22 cellular contexts compared by ENCODE assay signal in genomic region chr6:51199733-51200132, GRCh38.
"Had no signal": no experiment of that assay in that cellular context is flagged by ENCODE, and none has a peak within 500 bp of the region (broad histone marks: within the 10 kb centered on the region; RNA-seq: fewer than 3 reads in every experiment).

No MANE protein-coding gene starts in this region.

- H2AFZ ChIP-seq: hepatocyte, parathyroid adenoma had no signal

- H3K4me1 Mint-ChIP-seq: activated CD4-positive, alpha-beta T cell treated with anti-CD3 and anti-CD28 coated beads for 36 hours; natural killer cell had no signal

- H3K9ac ChIP-seq: parathyroid adenoma had no signal

- H3K27ac Mint-ChIP-seq: activated CD4-positive, alpha-beta memory T cell treated with anti-CD3 and anti-CD28 coated beads for 36 hours; activated CD4-positive, alpha-beta T cell treated with anti-CD3 and anti-CD28 coated beads for 36 hours; activated naive CD4-positive, alpha-beta T cell treated with anti-CD3 and anti-CD28 coated beads, Interleukin-2, amount 50 U/mL, for 72 hours; activated T-helper 1 cell treated with anti-CD3 and anti-CD28 coated beads, Interleukin-12 subunit alpha, Interleukin-12 subunit beta, Interleukin-2, Interleukin-4 antibody, amounts not matched to agents 30 ng/mL and 10 ng/mL and 1 ng/mL, durations not matched to agents 14 hours and 24 hours and 36 hours; natural killer cell; T-helper 1 cell treated with Interleukin-12 subunit alpha and Interleukin-12 subunit beta and Interleukin-4 antibody, amounts not matched to agents 30 μg/mL and 1 μg/mL, for 36 hours had no signal

- H3K27me3 Mint-ChIP-seq: activated CD4-positive, alpha-beta memory T cell treated with anti-CD3 and anti-CD28 coated beads for 36 hours; activated CD4-positive, alpha-beta T cell treated with anti-CD3 and anti-CD28 coated beads for 36 hours had no signal

- H3K36me3 Mint-ChIP-seq: activated CD4-positive, alpha-beta memory T cell treated with anti-CD3 and anti-CD28 coated beads for 36 hours; activated naive CD4-positive, alpha-beta T cell treated with anti-CD3 and anti-CD28 coated beads, Interleukin-2, amount 50 U/mL, for 72 hours; natural killer cell had no signal

- H3K36me3 ChIP-seq: adrenal gland, esophagus muscularis mucosa, lower lobe of right lung, neutrophil, sigmoid colon, tibial artery had no signal

- FAIRE-seq: endothelial cell of umbilical vein, islet of Langerhans had no signal

- DNase-seq: activated CD4-positive, alpha-beta memory T cell treated with anti-CD3 and anti-CD28 coated beads for 36 hours; activated CD4-positive, alpha-beta T cell treated with anti-CD3 and anti-CD28 coated beads for 36 hours; activated gamma-delta T cell treated with Interleukin-2 at 50 U/mL for 16 hours; activated T-cell treated with anti-CD3 and anti-CD28 coated beads for 4 hours; adrenal gland; dermis blood vessel endothelial cell; effector memory CD4-positive, alpha-beta T cell; left colon; lower lobe of right lung; natural killer cell; sigmoid colon; stimulated activated naive CD4-positive, alpha-beta T cell; tibial artery had no signal

- H3K4me3 Mint-ChIP-seq: activated CD4-positive, alpha-beta memory T cell treated with anti-CD3 and anti-CD28 coated beads for 36 hours; activated CD4-positive, alpha-beta T cell treated with anti-CD3 and anti-CD28 coated beads for 36 hours; activated T-helper 1 cell treated with anti-CD3 and anti-CD28 coated beads, Interleukin-12 subunit alpha, Interleukin-12 subunit beta, Interleukin-2, Interleukin-4 antibody, amounts not matched to agents 30 ng/mL and 10 ng/mL and 1 ng/mL, durations not matched to agents 14 hours and 24 hours and 36 hours; natural killer cell; T-helper 1 cell treated with Interleukin-12 subunit alpha and Interleukin-12 subunit beta and Interleukin-4 antibody, amounts not matched to agents 30 μg/mL and 1 μg/mL, for 36 hours had no signal

- H3K4me1 ChIP-seq: adrenal gland, esophagus muscularis mucosa, lower lobe of right lung, parathyroid adenoma, sigmoid colon, tibial artery had no signal

- H3K27me3 ChIP-seq: adrenal gland, esophagus muscularis mucosa, hepatocyte, neutrophil, tibial artery had no signal

- H3K9me3 Mint-ChIP-seq: activated CD4-positive, alpha-beta memory T cell treated with anti-CD3 and anti-CD28 coated beads for 36 hours; activated naive CD4-positive, alpha-beta T cell treated with anti-CD3 and anti-CD28 coated beads, Interleukin-2, amount 50 U/mL, for 72 hours; activated T-helper 1 cell treated with anti-CD3 and anti-CD28 coated beads, Interleukin-12 subunit alpha, Interleukin-12 subunit beta, Interleukin-2, Interleukin-4 antibody, amounts not matched to agents 30 ng/mL and 10 ng/mL and 1 ng/mL, durations not matched to agents 14 hours and 24 hours and 36 hours; T-helper 1 cell treated with Interleukin-12 subunit alpha and Interleukin-12 subunit beta and Interleukin-4 antibody, amounts not matched to agents 30 μg/mL and 1 μg/mL, for 36 hours had no signal

- H3K4me3 ChIP-seq: adrenal gland, esophagus muscularis mucosa, hepatocyte, lower lobe of right lung, sigmoid colon, tibial artery had no signal

- H3K79me2 ChIP-seq: hepatocyte, parathyroid adenoma had no signal

- ATAC-seq: activated CD4-positive, alpha-beta T cell treated with anti-CD3 and anti-CD28 coated beads for 36 hours; activated naive CD4-positive, alpha-beta T cell treated with anti-CD3 and anti-CD28 coated beads, Interleukin-2, amount 50 U/mL, for 72 hours; left colon; lower lobe of right lung; natural killer cell had no signal

- H3K27ac ChIP-seq: adrenal gland, esophagus muscularis mucosa, hepatocyte, lower lobe of right lung, neutrophil, parathyroid adenoma, sigmoid colon, tibial artery had no signal

- H3K9me3 ChIP-seq: adrenal gland, esophagus muscularis mucosa, lower lobe of right lung, neutrophil, sigmoid colon, tibial artery had no signal

- H3K4me2 ChIP-seq: hepatocyte had no signal
